1 cellular context compared by ENCODE assay signal in the genomic region with DNA sequence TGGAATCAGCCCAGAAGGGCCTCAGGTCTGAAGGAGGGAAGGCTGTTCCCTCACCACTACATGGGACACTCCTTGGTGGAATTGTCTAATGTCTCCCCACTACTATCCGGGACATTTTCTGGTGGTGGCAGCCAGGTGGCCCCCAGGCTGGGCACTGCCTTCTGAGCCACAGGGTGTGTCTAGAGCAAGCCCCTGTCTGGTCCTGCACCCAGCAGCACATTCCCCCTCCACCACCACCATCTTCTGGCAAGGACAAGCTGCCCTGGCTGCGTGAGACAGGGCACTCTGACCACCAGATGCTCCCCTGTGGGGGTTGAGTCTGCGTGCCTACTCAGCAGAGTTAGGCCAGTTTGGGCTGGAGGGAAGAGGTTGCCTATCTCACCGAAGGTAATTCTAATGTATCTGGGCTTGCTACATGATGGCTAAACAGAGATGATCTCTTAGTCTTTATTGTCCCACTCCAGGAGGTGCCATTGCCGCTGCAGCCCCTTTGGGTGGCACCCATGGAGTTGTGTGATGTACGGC.
TF ChIP-seq lines count a peak whose summit lies in the region.

No MANE protein-coding gene starts in this region.

TF ChIP-seq in IMR-90, 13 proteins besides CTCF, POLR2A, EP300 and RAD21 (continued from another document):
- TF ChIP-seq, protein P1, sequence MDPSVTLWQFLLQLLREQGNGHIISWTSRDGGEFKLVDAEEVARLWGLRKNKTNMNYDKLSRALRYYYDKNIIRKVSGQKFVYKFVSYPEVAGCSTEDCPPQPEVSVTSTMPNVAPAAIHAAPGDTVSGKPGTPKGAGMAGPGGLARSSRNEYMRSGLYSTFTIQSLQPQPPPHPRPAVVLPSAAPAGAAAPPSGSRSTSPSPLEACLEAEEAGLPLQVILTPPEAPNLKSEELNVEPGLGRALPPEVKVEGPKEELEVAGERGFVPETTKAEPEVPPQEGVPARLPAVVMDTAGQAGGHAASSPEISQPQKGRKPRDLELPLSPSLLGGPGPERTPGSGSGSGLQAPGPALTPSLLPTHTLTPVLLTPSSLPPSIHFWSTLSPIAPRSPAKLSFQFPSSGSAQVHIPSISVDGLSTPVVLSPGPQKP (IDR thresholded peaks at IDR 0.05; ENCODE audit: borderline replicate concordance, low read depth, low read length), result no peak
